ENCODE assay signal across 1 cellular context in genomic region chr9:123929870-123930831, GRCh38.
TF ChIP-seq lines count a peak whose summit lies in the region.

A gene with protein sequence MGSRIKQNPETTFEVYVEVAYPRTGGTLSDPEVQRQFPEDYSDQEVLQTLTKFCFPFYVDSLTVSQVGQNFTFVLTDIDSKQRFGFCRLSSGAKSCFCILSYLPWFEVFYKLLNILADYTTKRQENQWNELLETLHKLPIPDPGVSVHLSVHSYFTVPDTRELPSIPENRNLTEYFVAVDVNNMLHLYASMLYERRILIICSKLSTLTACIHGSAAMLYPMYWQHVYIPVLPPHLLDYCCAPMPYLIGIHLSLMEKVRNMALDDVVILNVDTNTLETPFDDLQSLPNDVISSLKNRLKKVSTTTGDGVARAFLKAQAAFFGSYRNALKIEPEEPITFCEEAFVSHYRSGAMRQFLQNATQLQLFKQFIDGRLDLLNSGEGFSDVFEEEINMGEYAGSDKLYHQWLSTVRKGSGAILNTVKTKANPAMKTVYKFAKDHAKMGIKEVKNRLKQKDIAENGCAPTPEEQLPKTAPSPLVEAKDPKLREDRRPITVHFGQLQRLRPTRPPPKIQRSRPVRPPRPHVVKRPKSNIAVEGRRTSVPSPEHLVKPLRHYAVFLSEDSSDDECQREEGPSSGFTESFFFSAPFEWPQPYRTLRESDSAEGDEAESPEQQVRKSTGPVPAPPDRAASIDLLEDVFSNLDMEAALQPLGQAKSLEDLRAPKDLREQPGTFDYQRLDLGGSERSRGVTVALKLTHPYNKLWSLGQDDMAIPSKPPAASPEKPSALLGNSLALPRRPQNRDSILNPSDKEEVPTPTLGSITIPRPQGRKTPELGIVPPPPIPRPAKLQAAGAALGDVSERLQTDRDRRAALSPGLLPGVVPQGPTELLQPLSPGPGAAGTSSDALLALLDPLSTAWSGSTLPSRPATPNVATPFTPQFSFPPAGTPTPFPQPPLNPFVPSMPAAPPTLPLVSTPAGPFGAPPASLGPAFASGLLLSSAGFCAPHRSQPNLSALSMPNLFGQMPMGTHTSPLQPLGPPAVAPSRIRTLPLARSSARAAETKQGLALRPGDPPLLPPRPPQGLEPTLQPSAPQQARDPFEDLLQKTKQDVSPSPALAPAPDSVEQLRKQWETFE (minus strand): TSS chr9:123930126. CDS start chr9:123929905, 221 bp downstream.

TF ChIP-seq in GM12878, 131 proteins besides CTCF, POLR2A, EP300 and RAD21 (continued from another document and continues in another):
- TF ChIP-seq SIX5 (IDR thresholded peaks at IDR 0.05; ENCODE audit: low read depth, low read length, severe bottlenecking) = peak; percentile 79
- peak; percentile 50; the same call in 1 of the 2 replicates for TF ChIP-seq NBN (IDR thresholded peaks at IDR 0.05)
- TF ChIP-seq ELK1 (IDR thresholded peaks at IDR 0.05; ENCODE audit: low read depth, low read length) = 0 out of 2 replicates have a peak, but pooled peaks have one; percentile 15
- TF ChIP-seq NFYA (IDR thresholded peaks at IDR 0.05; ENCODE audit: borderline replicate concordance, low read depth, low read length) = no peak
- TF ChIP-seq CREB1 (IDR thresholded peaks at IDR 0.05; ENCODE audit: low read depth) = 0 out of 2 replicates have a peak, but pooled peaks have one; percentile 20
- TF ChIP-seq USF2 (IDR thresholded peaks at IDR 0.05; ENCODE audit: borderline replicate concordance, low read depth, low read length) = no peak
- TF ChIP-seq RB1 (IDR thresholded peaks at IDR 0.05; ENCODE audit: borderline replicate concordance) = no peak; the same call in 1 of the 2 replicates
- no peak for TF ChIP-seq HDGF (IDR thresholded peaks at IDR 0.05)
- no peak for TF ChIP-seq NFIC (IDR thresholded peaks at IDR 0.05; ENCODE audit: low read depth, low read length)
- no peak for TF ChIP-seq CHD4 (IDR thresholded peaks at IDR 0.05)
- no peak for TF ChIP-seq CBX3 (IDR thresholded peaks at IDR 0.05; ENCODE audit: borderline replicate concordance, low read depth)
- no peak for TF ChIP-seq EZH2 (IDR thresholded peaks at IDR 0.05; ENCODE audit: borderline replicate concordance, control insufficient read depth, low read depth, low read length)
- TF ChIP-seq ZNF217 (IDR thresholded peaks at IDR 0.05) = 0 out of 2 replicates have a peak, but pooled peaks have one; percentile 42
- TF ChIP-seq HDAC2 (IDR thresholded peaks at IDR 0.05) = no peak
- no peak for TF ChIP-seq KDM1A (IDR thresholded peaks at IDR 0.05; ENCODE audit: borderline replicate concordance)
- no peak for TF ChIP-seq GABPA (IDR thresholded peaks at IDR 0.05; ENCODE audit: low read depth)
- TF ChIP-seq POU2F2 (IDR thresholded peaks at IDR 0.05; ENCODE audit: borderline replicate concordance, low read depth, low read length) = no peak
- no peak for TF ChIP-seq E4F1 (IDR thresholded peaks at IDR 0.05; ENCODE audit: borderline replicate concordance, partially characterized antibody)
- TF ChIP-seq EGR1 (IDR thresholded peaks at IDR 0.05; ENCODE audit: borderline replicate concordance in 1 of 2, low read depth in 2 of 2, low read length in 2 of 2) = peak; percentile 37 to 89
- 0 out of 2 replicates have a peak, but pooled peaks have one; percentile 10 for TF ChIP-seq PKNOX1 (IDR thresholded peaks at IDR 0.05)
- no peak for TF ChIP-seq BCL3 (IDR thresholded peaks at IDR 0.05; ENCODE audit: borderline replicate concordance, insufficient read depth, low read depth, low read length, poor library complexity, severe bottlenecking)
- TF ChIP-seq SMARCA5 (IDR thresholded peaks at IDR 0.05) = 0 out of 2 replicates have a peak, but pooled peaks have one; percentile 25
- no peak for TF ChIP-seq RELA (IDR thresholded peaks at IDR 0.05; ENCODE audit: borderline replicate concordance, partially characterized antibody)
- TF ChIP-seq LARP7 (IDR thresholded peaks at IDR 0.05) = peak; percentile 45; the same call in 1 of the 2 replicates
- TF ChIP-seq ZNF384 (IDR thresholded peaks at IDR 0.05; ENCODE audit: borderline replicate concordance, low read depth, low read length) = no peak
- TF ChIP-seq, protein P1, sequence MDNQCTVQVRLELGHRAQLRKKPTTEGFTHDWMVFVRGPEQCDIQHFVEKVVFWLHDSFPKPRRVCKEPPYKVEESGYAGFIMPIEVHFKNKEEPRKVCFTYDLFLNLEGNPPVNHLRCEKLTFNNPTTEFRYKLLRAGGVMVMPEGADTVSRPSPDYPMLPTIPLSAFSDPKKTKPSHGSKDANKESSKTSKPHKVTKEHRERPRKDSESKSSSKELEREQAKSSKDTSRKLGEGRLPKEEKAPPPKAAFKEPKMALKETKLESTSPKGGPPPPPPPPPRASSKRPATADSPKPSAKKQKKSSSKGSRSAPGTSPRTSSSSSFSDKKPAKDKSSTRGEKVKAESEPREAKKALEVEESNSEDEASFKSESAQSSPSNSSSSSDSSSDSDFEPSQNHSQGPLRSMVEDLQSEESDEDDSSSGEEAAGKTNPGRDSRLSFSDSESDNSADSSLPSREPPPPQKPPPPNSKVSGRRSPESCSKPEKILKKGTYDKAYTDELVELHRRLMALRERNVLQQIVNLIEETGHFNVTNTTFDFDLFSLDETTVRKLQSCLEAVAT (IDR thresholded peaks at IDR 0.05) = peak; percentile 94
- TF ChIP-seq NR2C1 (IDR thresholded peaks at IDR 0.05) = peak; percentile 44; the same call in 1 of the 2 replicates
- TF ChIP-seq, protein P2, sequence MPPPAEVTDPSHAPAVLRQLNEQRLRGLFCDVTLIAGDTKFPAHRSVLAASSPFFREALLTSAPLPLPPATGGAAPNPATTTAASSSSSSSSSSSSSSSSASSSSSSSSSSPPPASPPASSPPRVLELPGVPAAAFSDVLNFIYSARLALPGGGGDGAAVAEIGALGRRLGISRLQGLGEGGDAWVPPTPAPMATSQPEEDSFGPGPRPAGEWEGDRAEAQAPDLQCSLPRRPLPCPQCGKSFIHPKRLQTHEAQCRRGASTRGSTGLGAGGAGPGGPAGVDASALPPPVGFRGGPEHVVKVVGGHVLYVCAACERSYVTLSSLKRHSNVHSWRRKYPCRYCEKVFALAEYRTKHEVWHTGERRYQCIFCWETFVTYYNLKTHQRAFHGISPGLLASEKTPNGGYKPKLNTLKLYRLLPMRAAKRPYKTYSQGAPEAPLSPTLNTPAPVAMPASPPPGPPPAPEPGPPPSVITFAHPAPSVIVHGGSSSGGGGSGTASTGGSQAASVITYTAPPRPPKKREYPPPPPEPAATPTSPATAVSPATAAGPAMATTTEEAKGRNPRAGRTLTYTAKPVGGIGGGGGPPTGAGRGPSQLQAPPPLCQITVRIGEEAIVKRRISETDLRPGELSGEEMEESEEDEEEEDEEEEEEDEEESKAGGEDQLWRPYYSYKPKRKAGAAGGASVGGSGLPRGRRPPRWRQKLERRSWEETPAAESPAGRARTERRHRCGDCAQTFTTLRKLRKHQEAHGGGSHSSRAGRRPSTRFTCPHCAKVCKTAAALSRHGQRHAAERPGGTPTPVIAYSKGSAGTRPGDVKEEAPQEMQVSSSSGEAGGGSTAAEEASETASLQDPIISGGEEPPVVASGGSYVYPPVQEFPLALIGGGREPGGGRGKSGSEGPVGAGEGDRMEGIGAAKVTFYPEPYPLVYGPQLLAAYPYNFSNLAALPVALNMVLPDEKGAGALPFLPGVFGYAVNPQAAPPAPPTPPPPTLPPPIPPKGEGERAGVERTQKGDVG (CRISPR knock-in tag; IDR thresholded peaks at IDR 0.05) = no peak
- peak; percentile 38 to 87; a peak in 3 of 4 replicates for TF ChIP-seq BHLHE40 (IDR thresholded peaks at IDR 0.05; ENCODE audit: borderline replicate concordance in 1 of 2, low read depth in 2 of 2, low read length in 1 of 2)
- no peak for TF ChIP-seq ZNF207 (IDR thresholded peaks at IDR 0.05; ENCODE audit: borderline replicate concordance)
- TF ChIP-seq PRDM15 (CRISPR knock-in tag; IDR thresholded peaks at IDR 0.05) = no peak
- TF ChIP-seq KAT2A (conservative IDR thresholded peaks at IDR 0.05; ENCODE audit: control insufficient read depth, low read depth, low read length) = no peak
- no peak for TF ChIP-seq MEF2A (IDR thresholded peaks at IDR 0.05; ENCODE audit: insufficient read depth, low read depth, low read length)
- no peak for TF ChIP-seq MTA2 (IDR thresholded peaks at IDR 0.05; ENCODE audit: low read depth)
- no peak for TF ChIP-seq ESRRA (IDR thresholded peaks at IDR 0.05; ENCODE audit: low read length)
- peak; percentile 41; the same call in 1 of the 2 replicates for TF ChIP-seq SPI1 (IDR thresholded peaks at IDR 0.05; ENCODE audit: borderline replicate concordance, insufficient read depth, low read depth, low read length)
- 0 out of 2 replicates have a peak, but pooled peaks have one; percentile 17 for TF ChIP-seq ZSCAN29 (IDR thresholded peaks at IDR 0.05)
- TF ChIP-seq WRNIP1 (IDR thresholded peaks at IDR 0.05; ENCODE audit: borderline replicate concordance, low read depth, low read length) = no peak
- no peak for TF ChIP-seq PAX5 (IDR thresholded peaks at IDR 0.05; ENCODE audit: borderline replicate concordance, low read depth, low read length)
- no peak for TF ChIP-seq RAD51 (IDR thresholded peaks at IDR 0.05)
- TF ChIP-seq SP1 (IDR thresholded peaks at IDR 0.05; ENCODE audit: low read depth, low read length) = peak; percentile 30
- peak; percentile 81 for TF ChIP-seq IKZF1 (conservative IDR thresholded peaks at IDR 0.05)
- no peak for TF ChIP-seq HDAC6 (IDR thresholded peaks at IDR 0.05; ENCODE audit: unreplicated experiment)
